12 cellular contexts compared by ENCODE assay signal in the genomic region with DNA sequence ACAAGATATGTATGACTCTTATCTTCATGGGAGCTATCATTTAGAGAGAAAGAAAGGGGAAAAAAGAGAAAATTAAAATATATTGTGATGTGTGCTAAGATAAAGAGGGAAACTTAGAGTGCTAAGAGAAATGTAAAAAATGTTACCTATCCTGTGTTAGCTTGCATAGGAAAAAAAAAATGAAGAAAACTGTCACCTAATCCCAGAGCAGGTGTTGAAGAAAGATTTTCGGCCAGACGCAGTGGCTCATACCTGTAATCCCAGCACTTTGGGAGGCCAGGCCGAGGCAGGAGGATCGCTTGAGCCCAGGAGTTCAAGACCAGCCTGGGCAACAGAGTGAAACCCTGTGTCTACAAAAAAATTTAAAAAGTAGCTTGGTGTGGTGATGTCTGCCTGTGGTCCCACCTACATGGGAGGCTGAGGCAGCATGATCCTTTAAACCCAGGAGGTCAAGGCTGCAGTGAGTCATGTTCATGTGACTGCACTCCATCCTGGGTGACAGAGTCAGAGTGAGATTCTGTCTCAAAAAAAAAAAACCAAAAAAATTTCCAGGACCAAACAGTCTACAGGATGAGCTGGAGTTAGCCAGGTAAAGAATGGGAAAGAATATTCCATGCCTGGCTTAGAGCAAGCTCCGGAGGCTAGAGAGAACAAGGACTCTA. TPM values are rescaled to one million over a fixed set of nuclear protein-coding genes. Genes with fewer than 3 reads are reported as not detected.
DNase-seq lines count a peak whose midpoint lies in the region; FAIRE-seq and TF ChIP-seq lines count a peak whose summit lies in the region.
"Had no signal": no experiment of that assay in that cellular context is flagged by ENCODE, and none has a peak within 500 bp of the region (broad histone marks: within the 10 kb centered on the region; RNA-seq: fewer than 3 reads in every experiment).

No MANE protein-coding gene starts in this region.

- H3K27me3 Mint-ChIP-seq in type B pancreatic cell: no peaks in the 10 kb centered on the region

- DNase-seq in stimulated activated CD4-positive, alpha-beta T cell treated with anti-CD3 and anti-CD28 coated beads, Interleukin-1b, Interleukin-23, amount 100 ng/mL, for 48 hours: peak; percentile 20
- DNase-seq in stimulated activated CD4-positive, alpha-beta T cell treated with anti-CD3 and anti-CD28 coated beads, Interleukin-2, amount 100 ng/mL, for 48 hours: no peak
- peak; percentile 37 for DNase-seq in RKO (ENCODE audit: low spot score)
- DNase-seq in fibroblast of villous mesenchyme (ENCODE audit: low read depth): peak; percentile 48
- no peak for DNase-seq in type B pancreatic cell (ENCODE audit: extremely low spot score, unreplicated experiment)
- no peak for DNase-seq in activated CD4-positive, CD25-positive, alpha-beta regulatory T cell treated with anti-CD3 and anti-CD28 coated beads, Interleukin-2, amount 50 U/mL, for 72 hours
- DNase-seq in NCI-H446 (lab: John Stamatoyannopoulos, UW): no peak
- DNase-seq in urothelium cell line (ENCODE audit: low spot score): no peak
- DNase-seq: C1 segment of cervical spinal cord, IMR-90, islet precursor cell, NCI-H187 treated with DMSO at 0.1 percent for 48 hours had no signal

- H3K36me3 Mint-ChIP-seq in type B pancreatic cell: no peaks in the 10 kb centered on the region

- H3K4me3 Mint-ChIP-seq in type B pancreatic cell: peak overlapping the region; percentile 42

- H3K27ac Mint-ChIP-seq in type B pancreatic cell: peak overlapping the region; percentile 1

- H3K4me3 ChIP-seq in fibroblast of villous mesenchyme (ENCODE audit: low read depth, low read length): no peak overlapping the region

- TF ChIP-seq CTCF in fibroblast of villous mesenchyme (IDR thresholded peaks at IDR 0.05; ENCODE audit: insufficient read depth, low read depth, low read length): no peak
- TF ChIP-seq CTCF in type B pancreatic cell (conservative IDR thresholded peaks at IDR 0.05): no peak

- H3K9me3 Mint-ChIP-seq in type B pancreatic cell: no peaks in the 10 kb centered on the region

- H3K4me1 Mint-ChIP-seq in type B pancreatic cell (ENCODE audit: unreplicated experiment): peaks cover 19% of the 10 kb centered on the region

- no peak for FAIRE-seq in urothelium cell line (lab: Jason Lieb, UNC)

RNA-seq across cellular contexts. Expression of gene MKLN1, which starts 2.4 kb away (rescaled TPM):
- total RNA-seq in fibroblast of villous mesenchyme (44.1 and 72.5 TPM in 2 replicates), type B pancreatic cell (ENCODE audit: low replicate concordance) (39.1 and 47.7 TPM in 2 replicates)

Comparison
In these comparisons a context has a peak if more than half of its experiments do, and no peak if none do; other contexts are left out.
1. DNase-seq: peak in stimulated activated CD4-positive, alpha-beta T cell treated with anti-CD3 and anti-CD28 coated beads, Interleukin-1b, Interleukin-23, amount 100 ng/mL, for 48 hours (single experiment), RKO (single experiment) and fibroblast of villous mesenchyme (single experiment); none in stimulated activated CD4-positive, alpha-beta T cell treated with anti-CD3 and anti-CD28 coated beads, Interleukin-2, amount 100 ng/mL, for 48 hours (0 of 2), type B pancreatic cell (single experiment), activated CD4-positive, CD25-positive, alpha-beta regulatory T cell treated with anti-CD3 and anti-CD28 coated beads, Interleukin-2, amount 50 U/mL, for 72 hours (single experiment), NCI-H446 (0 of 2) and urothelium cell line (single experiment).